Comparison of ENCODE assay signal across 11 cellular contexts in genomic region chr12:117125275-117125613, GRCh38. TPM values are rescaled to one million over a fixed set of nuclear protein-coding genes. Genes with fewer than 3 reads are reported as not detected.
DNase-seq lines count a peak whose midpoint lies in the region; ATAC-seq and TF ChIP-seq lines count a peak whose summit lies in the region.
"Had no signal": no experiment of that assay in that cellular context is flagged by ENCODE, and none has a peak within 500 bp of the region (broad histone marks: within the 10 kb centered on the region; RNA-seq: fewer than 3 reads in every experiment).

No MANE protein-coding gene starts in this region.

- no peak overlapping the region for H3K4me3 ChIP-seq in aorta (ENCODE audit: low read length in 2 of 2)
- H3K4me3 ChIP-seq: esophagus muscularis mucosa had no signal

- no peaks in the 10 kb centered on the region for H3K27me3 ChIP-seq in aorta (ENCODE audit: control insufficient read depth in 1 of 2, insufficient read depth in 2 of 2, low read length in 1 of 2)
- H3K27me3 ChIP-seq: esophagus muscularis mucosa had no signal

- H3K27ac ChIP-seq in aorta (ENCODE audit: low read depth in 1 of 2, low read length in 2 of 2), result no peak overlapping the region
- H3K27ac ChIP-seq: C4-2B, esophagus muscularis mucosa had no signal

- H3K9me3 Mint-ChIP-seq in activated naive CD4-positive, alpha-beta T cell treated with anti-CD3 and anti-CD28 coated beads, Interleukin-2, amount 50 U/mL, for 72 hours, result peaks cover 10% of the 10 kb centered on the region in 2 donors
- H3K9me3 Mint-ChIP-seq in activated naive CD4-positive, alpha-beta T cell treated with anti-CD3 and anti-CD28 coated beads, Interleukin-2, amount 10 ng/mL, durations not matched to agents 7 days and 5 days, result peaks cover 24% of the 10 kb centered on the region
- peaks cover 9% of the 10 kb centered on the region for H3K9me3 Mint-ChIP-seq in type B pancreatic cell

- H3K36me3 ChIP-seq in aorta (ENCODE audit: control insufficient read depth in 1 of 2, insufficient read depth in 2 of 2, low read length in 1 of 2), result no peaks in the 10 kb centered on the region
- H3K36me3 ChIP-seq: esophagus muscularis mucosa had no signal

- H3K9me3 ChIP-seq in aorta (ENCODE audit: control insufficient read depth, low read length), result no peaks in the 10 kb centered on the region
- H3K9me3 ChIP-seq: esophagus muscularis mucosa had no signal

- H3K4me1 ChIP-seq in aorta (ENCODE audit: control insufficient read depth in 1 of 2, insufficient read depth in 2 of 2, low read length in 2 of 2), result no peaks in the 10 kb centered on the region

- no peak overlapping the region for H3K4me3 Mint-ChIP-seq in activated naive CD4-positive, alpha-beta T cell treated with anti-CD3 and anti-CD28 coated beads, Interleukin-2, amount 10 ng/mL, durations not matched to agents 7 days and 5 days
- no peak overlapping the region for H3K4me3 Mint-ChIP-seq in type B pancreatic cell

- H3K27me3 Mint-ChIP-seq in activated naive CD4-positive, alpha-beta T cell treated with anti-CD3 and anti-CD28 coated beads, Interleukin-2, amount 10 ng/mL, durations not matched to agents 7 days and 5 days, result peaks cover 6% of the 10 kb centered on the region
- peaks cover 8% of the 10 kb centered on the region for H3K27me3 Mint-ChIP-seq in type B pancreatic cell

- no peak for DNase-seq in activated naive CD4-positive, alpha-beta T cell treated with anti-CD3 and anti-CD28 coated beads, Interleukin-2, amount 50 U/mL, for 72 hours (ENCODE audit: low spot score in 2 of 2)
- no peak for DNase-seq in activated naive CD4-positive, alpha-beta T cell treated with anti-CD3 and anti-CD28 coated beads, Interleukin-2, amount 10 ng/mL, durations not matched to agents 7 days and 5 days
- peak; percentile 84 for DNase-seq in NCI-H82 (lab: John Stamatoyannopoulos, UW)
- DNase-seq in cerebellum (ENCODE audit: low spot score), result peak; percentile 47
- no peak for DNase-seq in type B pancreatic cell (ENCODE audit: extremely low spot score, unreplicated experiment)
- no peak for DNase-seq in kidney glomerular epithelial cell (lab: John Stamatoyannopoulos, UW)
- DNase-seq in CD1c-positive myeloid dendritic cell (ENCODE audit: extremely low spot score), result no peak
- DNase-seq in aorta, result no peak

- peak overlapping the region; percentile 7 to 31 for H3K27ac Mint-ChIP-seq in activated naive CD4-positive, alpha-beta T cell treated with anti-CD3 and anti-CD28 coated beads, Interleukin-2, amount 50 U/mL, for 72 hours
- H3K27ac Mint-ChIP-seq in activated naive CD4-positive, alpha-beta T cell treated with anti-CD3 and anti-CD28 coated beads, Interleukin-2, amount 10 ng/mL, durations not matched to agents 7 days and 5 days, result no peak overlapping the region
- H3K27ac Mint-ChIP-seq in type B pancreatic cell, result peak overlapping the region; percentile 30

- TF ChIP-seq CTCF in type B pancreatic cell (conservative IDR thresholded peaks at IDR 0.05), result no peak

- CTCF ChIA-PET in activated naive CD4-positive, alpha-beta T cell treated with anti-CD3 and anti-CD28 coated beads, Interleukin-2, amount 10 ng/mL, durations not matched to agents 7 days and 5 days (lab: Charles Lee), result no interaction called here

- H3K36me3 Mint-ChIP-seq in activated naive CD4-positive, alpha-beta T cell treated with anti-CD3 and anti-CD28 coated beads, Interleukin-2, amount 50 U/mL, for 72 hours, result peaks cover 0 to 7% of the 10 kb centered on the region in 2 donors
- no peaks in the 10 kb centered on the region for H3K36me3 Mint-ChIP-seq in activated naive CD4-positive, alpha-beta T cell treated with anti-CD3 and anti-CD28 coated beads, Interleukin-2, amount 10 ng/mL, durations not matched to agents 7 days and 5 days
- H3K36me3 Mint-ChIP-seq in type B pancreatic cell, result peaks cover 9% of the 10 kb centered on the region

- peak; percentile 76 for ATAC-seq in activated naive CD4-positive, alpha-beta T cell treated with anti-CD3 and anti-CD28 coated beads, Interleukin-2, amount 50 U/mL, for 72 hours
- no peak for ATAC-seq in aorta (ENCODE audit: low FRiP score)

- no peaks in the 10 kb centered on the region for H3K4me1 Mint-ChIP-seq in activated naive CD4-positive, alpha-beta T cell treated with anti-CD3 and anti-CD28 coated beads, Interleukin-2, amount 10 ng/mL, durations not matched to agents 7 days and 5 days
- H3K4me1 Mint-ChIP-seq in type B pancreatic cell (ENCODE audit: unreplicated experiment), result peaks cover 5% of the 10 kb centered on the region

- intact Hi-C loops in aorta (cut with DNase I), result no loop called here

- 71 to 77% methylated on average over 6 of the region's 6 CpGs for WGBS in aorta, 2 donors

RNA-seq across cellular contexts. Expression of gene TESC, which starts 26.0 kb away (rescaled TPM):
- total RNA-seq in activated naive CD4-positive, alpha-beta T cell treated with anti-CD3 and anti-CD28 coated beads, Interleukin-2, amount 50 U/mL, for 72 hours, result 10 to 100 TPM in 1 of 2 donors, 1 to 10 TPM in 1; 9.0 to 22.7 TPM
- total RNA-seq in cerebellum, result 6.2 TPM
- 7.2 and 7.4 TPM in 2 replicates for total RNA-seq in type B pancreatic cell (ENCODE audit: low replicate concordance)
- total RNA-seq in aorta, result 10 to 100 TPM in 1 of 2 donors, 1 to 10 TPM in 1; 5.4 to 17.1 TPM
- 1 to 10 TPM in 1 of 2 donors, under 1 TPM in 1; 0.38 to 1.2 TPM for polyA plus RNA-seq in aorta
- total RNA-seq: myocyte had no signal

Comparison
In these comparisons a context has a peak if more than half of its experiments do, and no peak if none do; other contexts are left out.
1. DNase-seq: peak in NCI-H82 (single experiment) and cerebellum (single experiment); none in activated naive CD4-positive, alpha-beta T cell treated with anti-CD3 and anti-CD28 coated beads, Interleukin-2, amount 50 U/mL, for 72 hours (0 of 2), activated naive CD4-positive, alpha-beta T cell treated with anti-CD3 and anti-CD28 coated beads, Interleukin-2, amount 10 ng/mL, durations not matched to agents 7 days and 5 days (single experiment), type B pancreatic cell (single experiment), kidney glomerular epithelial cell (single experiment), CD1c-positive myeloid dendritic cell (single experiment) and aorta (0 of 2).